In the genomic region with DNA sequence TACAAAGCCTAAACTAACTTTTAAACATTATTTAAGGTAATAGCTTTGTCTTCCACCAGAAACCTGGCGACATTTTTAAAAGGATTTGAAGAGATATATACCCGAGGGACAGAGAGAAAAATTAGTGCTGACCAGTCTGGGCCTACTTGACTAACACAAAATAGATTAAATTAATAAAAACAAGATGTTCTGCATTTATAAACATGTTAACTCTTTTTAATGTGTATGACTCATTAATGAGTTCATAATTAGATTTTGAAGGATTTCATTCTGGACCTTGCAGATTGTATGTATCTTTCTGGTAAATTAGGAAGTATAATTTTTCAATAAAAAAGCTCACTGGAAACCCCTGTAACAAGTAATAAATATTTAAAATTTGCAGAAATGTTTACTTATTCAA, we compare ENCODE assay signal across 8 cellular contexts.
"Had no signal": no experiment of that assay in that cellular context is flagged by ENCODE, and none has a peak within 500 bp of the region (broad histone marks: within the 10 kb centered on the region; RNA-seq: fewer than 3 reads in every experiment).

No MANE protein-coding gene starts in this region.

- DNase-seq: H9, HCEC 1CT, Kasumi-1, KBM-7 had no signal

- ATAC-seq: GM23338 had no signal

- H3K27ac ChIP-seq: KMS-11 had no signal

- H3K4me2 ChIP-seq: GM23338, KMS-11 had no signal

- H2AFZ ChIP-seq: GM23338 had no signal

- H3K4me3 ChIP-seq: GM23338 had no signal

- FAIRE-seq: H1, HTR-8/SVneo had no signal

- H3K9ac ChIP-seq: KMS-11 had no signal
